Comparison of ENCODE assay signal across 3 cellular contexts in genomic region chr17:81907219-81908145, GRCh38.
TF ChIP-seq lines count a peak whose summit lies in the region.

No MANE protein-coding gene starts in this region.

TF ChIP-seq in HCT116, 20 proteins besides CTCF, POLR2A, EP300 and RAD21:
- TF ChIP-seq SP1 (IDR thresholded peaks at IDR 0.05; ENCODE audit: low read depth) (no peak), FOSL1 (IDR thresholded peaks at IDR 0.05; ENCODE audit: low read depth) (no peak)

TF ChIP-seq in K562, 482 proteins besides CTCF, POLR2A, EP300 and RAD21:
- peak; percentile 54 for TF ChIP-seq POLR2G (IDR thresholded peaks at IDR 0.05; ENCODE audit: low read depth, low read length)
- TF ChIP-seq TRIM28 (IDR thresholded peaks at IDR 0.05) = no peak

TF ChIP-seq in HEK293T, 16 proteins besides CTCF, POLR2A, EP300 and RAD21:
- TF ChIP-seq NFRKB (IDR thresholded peaks at IDR 0.05) (no peak), SUZ12 (IDR thresholded peaks at IDR 0.05) (no peak), LEF1 (IDR thresholded peaks at IDR 0.05; ENCODE audit: borderline replicate concordance) (no peak)
